In genomic region chr1:200897188-200897710, GRCh38 we compare ENCODE assay signal across 24 cellular contexts. TPM values are rescaled to one million over a fixed set of nuclear protein-coding genes. Genes with fewer than 3 reads are reported as not detected.
DNase-seq lines count a peak whose midpoint lies in the region; ATAC-seq, FAIRE-seq and TF ChIP-seq lines count a peak whose summit lies in the region.
"Had no signal": no experiment of that assay in that cellular context is flagged by ENCODE, and none has a peak within 500 bp of the region (broad histone marks: within the 10 kb centered on the region; RNA-seq: fewer than 3 reads in every experiment).

No MANE protein-coding gene starts in this region.

- SMC1A ChIA-PET in GM12878 (lab: Charles Lee; ENCODE audit: uncharacterized antibody, unreplicated experiment), result interaction anchor here (1.2 to 12.2 kb wide), 7 partner anchors 8 to 275 kb away, joined by 5 to 193 read pairs (median 12); no protein-coding TSS in a partner anchor

- intact Hi-C loops in GM12878 (cut with micrococcal nuclease; ENCODE audit: unreplicated experiment), result no loop called here
- intact Hi-C loops in kidney (cut with DNase I), result no loop called here

- 0 out of 2 replicates have a peak, but pooled peaks cover under 1% of the 10 kb centered on the region for H3F3A ChIP-seq in GM23338 (replicated peaks; ENCODE audit: low read depth)

- H3K4me3 Mint-ChIP-seq in GM23338, result no peak overlapping the region; the same call in 2 of the 3 replicates
- H3K4me3 Mint-ChIP-seq: activated B cell treated with CpG ODN at 0.5 μM for 24 hours; activated CD8-positive, alpha-beta T cell treated with anti-CD3 and anti-CD28 coated beads for 36 hours; activated naive CD4-positive, alpha-beta T cell treated with anti-CD3 and anti-CD28 coated beads for 36 hours had no signal

- in situ Hi-C loops in GM12878 (cut with MboI), result no loop called here

- H3K4me1 Mint-ChIP-seq in GM23338, result peaks cover 56% of the 10 kb centered on the region

- TF ChIP-seq POLR2A in GM12878 (IDR thresholded peaks at IDR 0.05; ENCODE audit: low read depth, low read length), result no peak

- no peak overlapping the region for H3K4me3 ChIP-seq in GM23338
- no peak overlapping the region for H3K4me3 ChIP-seq in GM12878
- peak overlapping the region; percentile 51 to 87 for H3K4me3 ChIP-seq in kidney (ENCODE audit: low read length in 2 of 2)
- peak overlapping the region in 1 of 2 donors; percentile 87 for H3K4me3 ChIP-seq in small intestine (ENCODE audit: low read depth in 1 of 2, low read length in 2 of 2)
- H3K4me3 ChIP-seq: neural progenitor cell, SJSA1, thoracic aorta had no signal

- CTCF ChIA-PET in GM12878 (lab: Yijun Ruan, JAX), result interaction anchor here (0.8 to 10.0 kb wide), 7 partner anchors 7 to 145 kb away, joined by 3 to 131 read pairs (median 6); no protein-coding TSS in a partner anchor

- H2AFZ ChIP-seq in GM23338 (no peak overlapping the region), GM12878 (ENCODE audit: control insufficient read depth, low read depth, low read length) (no peak overlapping the region)
- H2AFZ ChIP-seq: neural progenitor cell had no signal

- RAD21 ChIA-PET in GM12878 (lab: Charles Lee; ENCODE audit: unreplicated experiment), result interaction anchor here (0.9 to 11.2 kb wide), 10 partner anchors 8 to 151 kb away, joined by 3 to 139 read pairs (median 6); no protein-coding TSS in a partner anchor

- TF ChIP-seq CTCF in GM23338 (conservative IDR thresholded peaks at IDR 0.05; ENCODE audit: low read depth in 2 of 2) (no peak), GM12878 (IDR thresholded peaks at IDR 0.05 in 2 of 3, conservative IDR thresholded peaks at IDR 0.05 in 1 of 3; ENCODE audit: control insufficient read depth in 2 of 3, extremely low read depth in 1 of 3, insufficient read depth in 1 of 3, low read depth in 3 of 3, low read length in 3 of 3) (no peak), kidney (IDR thresholded peaks at IDR 0.05; ENCODE audit: borderline replicate concordance, extremely low read depth, insufficient read depth) (no peak)

- BruUV-seq in GM12878 (replicated peaks; lab: Mats Ljungman, UMichigan), result no TSS peak

- H4K20me1 ChIP-seq in GM23338 (replicated peaks; ENCODE audit: insufficient read depth) (no peaks in the 10 kb centered on the region; the same call in none of the 2 replicates), GM12878 (ENCODE audit: control insufficient read depth, insufficient read depth) (no peaks in the 10 kb centered on the region)

- H3K4me1 ChIP-seq in GM23338 (ENCODE audit: insufficient read depth) (peaks cover 47% of the 10 kb centered on the region), GM12878 (ENCODE audit: control insufficient read depth, insufficient read depth, low read length) (peaks cover 14% of the 10 kb centered on the region), kidney (ENCODE audit: control insufficient read depth in 1 of 2, insufficient read depth in 1 of 2, low read depth in 1 of 2, low read length in 2 of 2) (peaks cover 24 to 36% of the 10 kb centered on the region in 2 donors), small intestine (ENCODE audit: control insufficient read depth in 2 of 2, insufficient read depth in 1 of 2, low read depth in 1 of 2, low read length in 1 of 2) (peaks cover 0 to 11% of the 10 kb centered on the region in 2 donors)

- TF ChIP-seq EP300 in GM12878 (IDR thresholded peaks at IDR 0.05; ENCODE audit: borderline replicate concordance in 1 of 2, control insufficient read depth in 1 of 2, low read depth in 2 of 2, low read length in 2 of 2), result no peak

- FAIRE-seq in GM12878 (lab: Jason Lieb, UNC), result no peak
- no peak for FAIRE-seq in kidney (lab: Jason Lieb, UNC)
- FAIRE-seq in small intestine (lab: Jason Lieb, UNC), result no peak

- H3K9me3 Mint-ChIP-seq in GM23338, result no peaks in the 10 kb centered on the region
- H3K9me3 Mint-ChIP-seq: activated B cell treated with CpG ODN at 0.5 μM for 24 hours; activated CD8-positive, alpha-beta T cell treated with anti-CD3 and anti-CD28 coated beads for 36 hours; activated naive CD4-positive, alpha-beta T cell treated with anti-CD3 and anti-CD28 coated beads for 36 hours; CD8-positive, alpha-beta memory T cell; neural progenitor cell had no signal

- H3K27ac Mint-ChIP-seq in GM23338, result peak overlapping the region; percentile 92; the same call in 1 of the 2 replicates
- H3K27ac Mint-ChIP-seq: activated B cell treated with CpG ODN at 0.5 μM for 24 hours; activated CD8-positive, alpha-beta T cell treated with anti-CD3 and anti-CD28 coated beads for 36 hours; activated naive CD4-positive, alpha-beta T cell treated with anti-CD3 and anti-CD28 coated beads for 36 hours; CD8-positive, alpha-beta memory T cell had no signal

- ATAC-seq in GM23338, result no peak
- no peak for ATAC-seq in GM12878
- no peak for ATAC-seq in HG03457 (IDR thresholded peaks at IDR 0.05; ENCODE audit: unreplicated experiment)
- ATAC-seq: activated CD8-positive, alpha-beta T cell treated with anti-CD3 and anti-CD28 coated beads for 36 hours had no signal

- H3K9me3 ChIP-seq in GM12878 (replicated peaks; ENCODE audit: control insufficient read depth, insufficient read depth, low read length), result no peaks in the 10 kb centered on the region
- no peaks in the 10 kb centered on the region for H3K9me3 ChIP-seq in kidney (ENCODE audit: control insufficient read depth in 1 of 2, low read length in 2 of 2)
- no peaks in the 10 kb centered on the region for H3K9me3 ChIP-seq in small intestine (ENCODE audit: control insufficient read depth, low read depth)
- H3K9me3 ChIP-seq: SJSA1, thoracic aorta had no signal

- no peak overlapping the region for H3K9ac ChIP-seq in GM12878 (ENCODE audit: control insufficient read depth, insufficient read depth, low read length)
- H3K9ac ChIP-seq in kidney (ENCODE audit: low read length in 2 of 2), result peak overlapping the region in 1 of 2 donors; percentile 44
- H3K9ac ChIP-seq: neural progenitor cell had no signal

- peaks cover 53% of the 10 kb centered on the region for H3K36me3 Mint-ChIP-seq in GM23338 (ENCODE audit: low read depth)
- H3K36me3 Mint-ChIP-seq: CD8-positive, alpha-beta memory T cell had no signal

- POLR2A ChIA-PET in GM12878 (lab: Charles Lee), result interaction anchor here (1.2 to 5.1 kb wide), 3 partner anchors 10 to 127 kb away, joined by 4 to 49 read pairs (median 6); no protein-coding TSS in a partner anchor

- H3K36me3 ChIP-seq in GM23338 (ENCODE audit: insufficient read depth) (peaks cover 5% of the 10 kb centered on the region; the same call in 1 of the 2 replicates), GM12878 (ENCODE audit: control insufficient read depth in 2 of 2, insufficient read depth in 2 of 2, low read length in 1 of 2) (peaks cover 0 to 22% of the 10 kb centered on the region in 2 experiments; a peak in 2 of 4 replicates), kidney (ENCODE audit: control insufficient read depth in 1 of 2, insufficient read depth in 2 of 2, low read length in 2 of 2) (peaks cover 3 to 30% of the 10 kb centered on the region in 2 donors), small intestine (ENCODE audit: control insufficient read depth in 2 of 2, insufficient read depth in 2 of 2, low read length in 2 of 2) (peaks cover 3 to 31% of the 10 kb centered on the region in 2 donors)
- H3K36me3 ChIP-seq: neural progenitor cell, SJSA1, thoracic aorta had no signal

- H3K27me3 ChIP-seq in GM23338 (ENCODE audit: insufficient read depth) (no peaks in the 10 kb centered on the region), GM12878 (replicated peaks in 1 of 2; ENCODE audit: control insufficient read depth in 2 of 2, insufficient read depth in 2 of 2, low read length in 1 of 2) (no peaks in the 10 kb centered on the region), small intestine (ENCODE audit: control insufficient read depth in 2 of 2, insufficient read depth in 2 of 2, low read length in 2 of 2) (no peaks in the 10 kb centered on the region)
- H3K27me3 ChIP-seq: neural progenitor cell, SJSA1 had no signal

- DNase-seq in GM23338 (ENCODE audit: low spot score), result no peak
- no peak for DNase-seq in GM12878 (ENCODE audit: low read depth, low spot score)
- peak; percentile 39 for DNase-seq in kidney
- peak; percentile 73 for DNase-seq in small intestine
- DNase-seq in stimulated activated CD4-positive, alpha-beta T cell treated with anti-CD3 and anti-CD28 coated beads, Interleukin-2, amount 100 ng/mL, for 24 hours, result no peak
- no peak for DNase-seq in epidermal melanocyte (ENCODE audit: insufficient read length, low spot score)
- no peak for DNase-seq in mesenteric fat pad (ENCODE audit: low spot score)
- DNase-seq: activated B cell treated with CpG ODN at 0.5 μM for 24 hours; activated CD8-positive, alpha-beta T cell treated with anti-CD3 and anti-CD28 coated beads for 36 hours; activated naive CD4-positive, alpha-beta T cell treated with anti-CD3 and anti-CD28 coated beads for 36 hours; activated T-cell treated with anti-CD3 and anti-CD28 coated beads, Interleukin-2, amount 50 U/mL, for 1 hour; anterior cingulate cortex; CD8-positive, alpha-beta memory T cell; DMS79 treated with DMSO at 0.1 percent for 48 hours; NCI-H1417; stimulated activated CD4-positive, alpha-beta T cell treated with anti-CD3 and anti-CD28 coated beads, Interleukin-15, amount 100 ng/mL, for 24 hours had no signal

- peaks cover 16% of the 10 kb centered on the region for H3K27me3 Mint-ChIP-seq in GM23338 (ENCODE audit: insufficient read depth, low read depth, poor library complexity)

- no peak overlapping the region for H3K4me2 ChIP-seq in GM23338
- H3K4me2 ChIP-seq in GM12878 (ENCODE audit: control insufficient read depth, insufficient read depth), result no peak overlapping the region

- H3K79me2 ChIP-seq in GM23338 (replicated peaks; ENCODE audit: insufficient read depth) (peaks cover 60% of the 10 kb centered on the region), GM12878 (ENCODE audit: control insufficient read depth, insufficient read depth, low read length) (no peaks in the 10 kb centered on the region)

- TF ChIP-seq RAD21 in GM12878 (IDR thresholded peaks at IDR 0.05; ENCODE audit: insufficient read depth, low read depth, low read length), result no peak

- no peaks in the 10 kb centered on the region for H3K9me2 ChIP-seq in GM23338 (ENCODE audit: insufficient read depth)

- WGBS in GM12878 (ENCODE audit: insufficient coverage, insufficient replicate concordance, low lambda C conversion rate, missing lambda C conversion rate), result 56% methylated on average over 4 of the region's 6 CpGs
- 26 to 68% (median 39%) methylated on average over 6 of the region's 6 CpGs for WGBS in small intestine, 3 donors

- no peak overlapping the region for H3K27ac ChIP-seq in GM23338 (ENCODE audit: low read depth)
- no peak overlapping the region for H3K27ac ChIP-seq in GM12878 (ENCODE audit: control insufficient read depth, insufficient read depth)
- peak overlapping the region; percentile 44 to 83 for H3K27ac ChIP-seq in kidney (ENCODE audit: low read depth in 2 of 2, low read length in 2 of 2)
- H3K27ac ChIP-seq in small intestine (ENCODE audit: low read depth in 1 of 2, low read length in 1 of 2), result peak overlapping the region; percentile 83 to 97
- H3K27ac ChIP-seq: neural progenitor cell, thoracic aorta had no signal

RNA-seq across cellular contexts. Expression of gene INAVA, which starts 2.5 kb away (rescaled TPM):
- total RNA-seq in GM23338 (2014; rRNA removed; shearing (Covaris generic)), result 41.2 and 43.9 TPM in 2 replicates
- polyA plus RNA-seq in GM23338 (2016; fragmentation: Nextera tagmentation; extraction: Ambion mirVana), result 25.2 and 25.3 TPM in 2 replicates
- total RNA-seq in GM12878 (2013; cell fraction: nucleolus; rRNA removed), result 50.9 and 53.6 TPM in 2 replicates
- 9.8 and 13.0 TPM in 2 replicates for total RNA-seq in GM12878 (2014; rRNA removed)
- total RNA-seq in GM12878 (2014; rRNA removed; fragmentation: Illumina TruSeq; extraction: Trizol), result 3.9 and 4.4 TPM in 2 replicates
- 14.0 and 14.8 TPM in 2 replicates for total RNA-seq in GM12878 (2021)
- 1.6 TPM for polyA plus RNA-seq in GM12878 (2011; ENCODE audit: low read depth)
- polyA plus RNA-seq in GM12878 (2011; rRNA removed), result 8.1 and 12.9 TPM in 2 replicates
- polyA plus RNA-seq in GM12878 (2011; cell fraction: cytosol; rRNA removed), result 18.6 and 22.9 TPM in 2 replicates
- polyA plus RNA-seq in GM12878 (2011; cell fraction: nucleus; rRNA removed), result 40.8 and 44.8 TPM in 2 replicates
- 2.3 and 4.3 TPM in 2 replicates for polyA plus RNA-seq in GM12878 (2012)
- 7.5 and 9.2 TPM in 2 replicates for polyA plus RNA-seq in GM12878 (2014; fragmentation: Illumina TruSeq; extraction: Trizol)
- 1 to 10 TPM; 7.0 to 9.9 TPM for polyA plus RNA-seq in GM12878 (2014; fragmentation: Nextera tagmentation; extraction: Ambion mirVana)
- 12.2 and 15.4 TPM in 2 replicates for polyA plus RNA-seq in GM12878 (2014; rRNA removed)
- 1 to 10 TPM; 3.6 to 5.3 TPM for polyA plus RNA-seq in GM12878 (2016; fragmentation: Nextera tagmentation; extraction: Ambion mirVana)
- polyA minus RNA-seq in GM12878 (2011; rRNA and poly(A)+ RNA removed), result 8.8 and 10.5 TPM in 2 replicates
- 7.1 and 7.9 TPM in 2 replicates for polyA minus RNA-seq in GM12878 (2011; cell fraction: cytosol; rRNA and poly(A)+ RNA removed)
- 7.9 and 9.5 TPM in 2 replicates for polyA minus RNA-seq in GM12878 (2011; cell fraction: nucleus; rRNA and poly(A)+ RNA removed)
- 48.8 TPM for total RNA-seq in kidney
- polyA plus RNA-seq in kidney (ENCODE audit: insufficient read depth, low read depth, low replicate concordance), result 22.1 TPM
- polyA plus RNA-seq in small intestine, result 100 to 1,000 TPM in 2 of 3 donors, 10 to 100 TPM in 1; 58.7 to 192 (median 165) TPM
- 0.16 TPM for total RNA-seq in mesenteric fat pad
- total RNA-seq: activated CD8-positive, alpha-beta T cell treated with anti-CD3 and anti-CD28 coated beads for 36 hours; activated naive CD4-positive, alpha-beta T cell treated with anti-CD3 and anti-CD28 coated beads for 36 hours; fibroblast of villous mesenchyme; HT1080; OCI-LY7; T-helper 2 cell treated with Interferon-gamma antibody and Interleukin-4, amounts not matched to agents 100 ng/mL and 5 ng/mL, for 36 hours had no signal

RNA-seq across cellular contexts. Expression of gene GPR25, which starts 24.5 kb away (rescaled TPM):
- not detected in 2 replicates for total RNA-seq in GM23338 (2014; rRNA removed; shearing (Covaris generic))
- not detected in 2 replicates for polyA plus RNA-seq in GM23338 (2016; fragmentation: Nextera tagmentation; extraction: Ambion mirVana)
- total RNA-seq in GM12878 (2013; cell fraction: nucleolus; rRNA removed), result 0.33 TPM in 1 of 2 replicates, not detected in the other
- not detected in 2 replicates for total RNA-seq in GM12878 (2014; rRNA removed)
- total RNA-seq in GM12878 (2014; rRNA removed; fragmentation: Illumina TruSeq; extraction: Trizol), result not detected in 2 replicates
- not detected in 2 replicates for total RNA-seq in GM12878 (2021)
- polyA plus RNA-seq in GM12878 (2011; ENCODE audit: low read depth), result not detected
- not detected in 2 replicates for polyA plus RNA-seq in GM12878 (2011; rRNA removed)
- 0.06 and 0.13 TPM in 2 replicates for polyA plus RNA-seq in GM12878 (2011; cell fraction: cytosol; rRNA removed)
- polyA plus RNA-seq in GM12878 (2011; cell fraction: nucleus; rRNA removed), result 0.42 TPM in 2 replicates
- 0.18 and 0.22 TPM in 2 replicates for polyA plus RNA-seq in GM12878 (2012)
- polyA plus RNA-seq in GM12878 (2014; fragmentation: Illumina TruSeq; extraction: Trizol), result not detected in 2 replicates
- polyA plus RNA-seq in GM12878 (2014; fragmentation: Nextera tagmentation; extraction: Ambion mirVana), result not detected
- not detected in 2 replicates for polyA plus RNA-seq in GM12878 (2014; rRNA removed)
- polyA plus RNA-seq in GM12878 (2016; fragmentation: Nextera tagmentation; extraction: Ambion mirVana), result not detected
- polyA minus RNA-seq in GM12878 (2011; rRNA and poly(A)+ RNA removed), result not detected in 2 replicates
- not detected in 2 replicates for polyA minus RNA-seq in GM12878 (2011; cell fraction: cytosol; rRNA and poly(A)+ RNA removed)
- 0.48 TPM in 1 of 2 replicates, not detected in the other for polyA minus RNA-seq in GM12878 (2011; cell fraction: nucleus; rRNA and poly(A)+ RNA removed)
- total RNA-seq in kidney, result 0.19 TPM
- polyA plus RNA-seq in kidney (ENCODE audit: insufficient read depth, low read depth, low replicate concordance), result not detected
- polyA plus RNA-seq in small intestine, result under 1 TPM in 1 of 3 donors, not detected in 2; 0.07 TPM
- total RNA-seq in mesenteric fat pad, result not detected
- total RNA-seq: activated naive CD4-positive, alpha-beta T cell treated with anti-CD3 and anti-CD28 coated beads for 36 hours; fibroblast of villous mesenchyme; HT1080; OCI-LY7; SJSA1; T-helper 2 cell treated with Interferon-gamma antibody and Interleukin-4, amounts not matched to agents 100 ng/mL and 5 ng/mL, for 36 hours; thoracic aorta had no signal

Comparison
In these comparisons a context has a peak if more than half of its experiments do, and no peak if none do; other contexts are left out.
1. DNase-seq: peak in kidney (single experiment) and small intestine (single experiment); none in GM23338 (single experiment), GM12878 (single experiment), stimulated activated CD4-positive, alpha-beta T cell treated with anti-CD3 and anti-CD28 coated beads, Interleukin-2, amount 100 ng/mL, for 24 hours (0 of 2), epidermal melanocyte (single experiment) and mesenteric fat pad (single experiment).
2. H3K27ac ChIP-seq: peak in kidney (2 of 2) and small intestine (2 of 2); none in GM23338 (single experiment) and GM12878 (single experiment).
3. H3K4me3 ChIP-seq: peak in kidney (2 of 2); none in GM23338 (single experiment) and GM12878 (single experiment).